ENCODE assay signal across 19 cellular contexts in the genomic region with DNA sequence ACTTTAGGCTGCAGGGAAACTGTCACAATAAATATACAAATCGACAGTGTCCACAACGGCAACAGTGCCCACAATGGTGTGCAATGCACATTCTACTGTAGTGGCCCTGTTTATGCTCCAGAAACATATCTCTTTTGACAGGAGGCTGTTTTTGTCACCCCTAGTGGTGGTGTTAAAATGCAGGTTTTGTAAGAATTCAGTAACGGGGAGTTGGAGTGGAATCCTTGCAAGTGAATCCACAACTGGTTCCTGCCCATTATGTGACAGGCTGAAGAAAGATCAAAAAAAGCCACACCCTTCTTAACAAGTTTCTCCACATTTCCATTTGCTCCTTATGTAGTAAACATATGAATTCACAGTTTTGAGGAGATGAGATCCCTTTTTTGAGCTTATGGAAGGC. TPM values are rescaled to one million over a fixed set of nuclear protein-coding genes. Genes with fewer than 3 reads are reported as not detected.
DNase-seq lines count a peak whose midpoint lies in the region; ATAC-seq, FAIRE-seq and TF ChIP-seq lines count a peak whose summit lies in the region.
"Had no signal": no experiment of that assay in that cellular context is flagged by ENCODE, and none has a peak within 500 bp of the region (broad histone marks: within the 10 kb centered on the region; RNA-seq: fewer than 3 reads in every experiment).

No MANE protein-coding gene starts in this region.

- H3K4me1 ChIP-seq in MM.1S (ENCODE audit: low read length) (no peaks in the 10 kb centered on the region), neural progenitor cell (peaks cover 4% of the 10 kb centered on the region), sigmoid colon (no peaks in the 10 kb centered on the region)
- H3K4me1 ChIP-seq: gastrocnemius medialis, testis had no signal

- H3K4me1 Mint-ChIP-seq in neural progenitor cell = peaks cover 2% of the 10 kb centered on the region
- H3K4me1 Mint-ChIP-seq: B cell, IgD-negative memory B cell had no signal

- no peak for ATAC-seq in HG02885 (IDR thresholded peaks at IDR 0.05; ENCODE audit: poor library complexity, unreplicated experiment)
- ATAC-seq: gastrocnemius medialis, left colon had no signal

- H3K9me2 ChIP-seq in MM.1S (replicated peaks; ENCODE audit: insufficient read depth, low read length) = no peaks in the 10 kb centered on the region

- peak; percentile 20; the same call in 1 of the 2 replicates for TF ChIP-seq CTCF in GM12875 (IDR thresholded peaks at IDR 0.05; ENCODE audit: borderline replicate concordance, insufficient read depth, low read depth, low read length)
- TF ChIP-seq CTCF in MM.1S (IDR thresholded peaks at IDR 0.05; ENCODE audit: low read length) = peak; percentile 13; the same call in 1 of the 2 replicates
- TF ChIP-seq CTCF in bronchial epithelial cell (IDR thresholded peaks at IDR 0.05; ENCODE audit: insufficient read depth, low read length, severe bottlenecking) = peak; percentile 2
- peak; percentile 40 for TF ChIP-seq CTCF in neural progenitor cell (IDR thresholded peaks at IDR 0.05)
- no peak for TF ChIP-seq CTCF in sigmoid colon (IDR thresholded peaks at IDR 0.05)

- no peak overlapping the region for H3K27ac Mint-ChIP-seq in neural progenitor cell
- H3K27ac Mint-ChIP-seq: B cell, IgD-negative memory B cell had no signal

- no peak for DNase-seq in MM.1S
- no peak for DNase-seq in bronchial epithelial cell (ENCODE audit: low read depth)
- DNase-seq in neural progenitor cell (ENCODE audit: low spot score) = no peak
- no peak for DNase-seq in dedifferentiated amniotic fluid mesenchymal stem cell (ENCODE audit: extremely low spot score)
- no peak for DNase-seq in sigmoid colon
- DNase-seq in DMS 273 treated with DMSO at 0.1 percent for 48 hours (lab: John Stamatoyannopoulos, UW) = no peak
- DNase-seq: activated naive CD4-positive, alpha-beta T cell; activated T-cell treated with anti-CD3 and anti-CD28 coated beads for 4 hours; amygdala; gastrocnemius medialis; left colon; NCI-H1105; NCI-H774; testis had no signal

- H3K4me2 ChIP-seq in MM.1S (ENCODE audit: low read depth, low read length) = no peak overlapping the region
- H3K4me2 ChIP-seq in neural progenitor cell = no peak overlapping the region

- no peaks in the 10 kb centered on the region for H3K9me3 Mint-ChIP-seq in neural progenitor cell

- H3K4me3 ChIP-seq in GM12875 (ENCODE audit: low read depth, low read length) = no peak overlapping the region
- no peak overlapping the region for H3K4me3 ChIP-seq in MM.1S (ENCODE audit: low read length)
- H3K4me3 ChIP-seq in bronchial epithelial cell (ENCODE audit: low read depth, low read length) = no peak overlapping the region
- no peak overlapping the region for H3K4me3 ChIP-seq in neural progenitor cell
- no peak overlapping the region for H3K4me3 ChIP-seq in sigmoid colon
- H3K4me3 ChIP-seq: gastrocnemius medialis, testis had no signal

- H3K9me3 ChIP-seq in MM.1S (replicated peaks; ENCODE audit: insufficient read depth, low read length) (no peaks in the 10 kb centered on the region), neural progenitor cell (ENCODE audit: low read depth) (no peaks in the 10 kb centered on the region), sigmoid colon (no peaks in the 10 kb centered on the region)
- H3K9me3 ChIP-seq: gastrocnemius medialis, testis had no signal

- H3K79me2 ChIP-seq in MM.1S (ENCODE audit: low read length) (no peaks in the 10 kb centered on the region), neural progenitor cell (ENCODE audit: low read depth) (no peaks in the 10 kb centered on the region)

- H3F3A ChIP-seq in MM.1S (ENCODE audit: insufficient read depth, low read length) (no peaks in the 10 kb centered on the region), neural progenitor cell (ENCODE audit: low read depth) (no peaks in the 10 kb centered on the region)

- no peaks in the 10 kb centered on the region for H4K20me1 ChIP-seq in MM.1S (ENCODE audit: insufficient read depth, low read length)
- no peaks in the 10 kb centered on the region for H4K20me1 ChIP-seq in neural progenitor cell (ENCODE audit: low read depth)

- H3K9ac ChIP-seq in MM.1S (ENCODE audit: low read length) (no peak overlapping the region), neural progenitor cell (no peak overlapping the region)

- H3K27me3 Mint-ChIP-seq in neural progenitor cell (ENCODE audit: insufficient read depth, low read depth) = peaks cover 4% of the 10 kb centered on the region
- H3K27me3 Mint-ChIP-seq: IgD-negative memory B cell had no signal

- H3K36me3 ChIP-seq in MM.1S (replicated peaks; ENCODE audit: insufficient read depth, low read length) = no peaks in the 10 kb centered on the region
- no peaks in the 10 kb centered on the region for H3K36me3 ChIP-seq in bronchial epithelial cell (ENCODE audit: control insufficient read depth, insufficient read depth, low read length)
- no peaks in the 10 kb centered on the region for H3K36me3 ChIP-seq in neural progenitor cell
- H3K36me3 ChIP-seq in sigmoid colon = peaks cover 0 to 24% (median 2%) of the 10 kb centered on the region in 4 donors

- no peak for TF ChIP-seq POLR2A in sigmoid colon (IDR thresholded peaks at IDR 0.05)

- H3K4me3 Mint-ChIP-seq in neural progenitor cell = no peak overlapping the region
- H3K4me3 Mint-ChIP-seq: B cell, IgD-negative memory B cell had no signal

- H2AFZ ChIP-seq in MM.1S (ENCODE audit: low read length) (no peak overlapping the region), neural progenitor cell (replicated peaks) (no peak overlapping the region)

- no peak overlapping the region for H3K27ac ChIP-seq in MM.1S (ENCODE audit: low read length)
- H3K27ac ChIP-seq in neural progenitor cell = no peak overlapping the region
- no peak overlapping the region for H3K27ac ChIP-seq in sigmoid colon
- H3K27ac ChIP-seq: gastrocnemius medialis, testis had no signal

- intact Hi-C loops in sigmoid colon (cut with DNase I) = no loop called here

- no peaks in the 10 kb centered on the region for H3K36me3 Mint-ChIP-seq in neural progenitor cell
- H3K36me3 Mint-ChIP-seq: IgD-negative memory B cell had no signal

- 84 to 90% methylated on average over 3 of the region's 3 CpGs for WGBS in sigmoid colon, 2 donors

- FAIRE-seq in bronchial epithelial cell (lab: Jason Lieb, UNC) = no peak
- FAIRE-seq: GM18507 had no signal

- TF ChIP-seq EP300 in sigmoid colon (IDR thresholded peaks at IDR 0.05) = no peak

- H3K27me3 ChIP-seq in MM.1S (replicated peaks; ENCODE audit: insufficient read depth, low read length) = no peaks in the 10 kb centered on the region
- no peaks in the 10 kb centered on the region for H3K27me3 ChIP-seq in bronchial epithelial cell (ENCODE audit: control insufficient read depth, insufficient read depth, low read length)
- H3K27me3 ChIP-seq in neural progenitor cell = no peaks in the 10 kb centered on the region
- H3K27me3 ChIP-seq in sigmoid colon = no peaks in the 10 kb centered on the region
- H3K27me3 ChIP-seq: gastrocnemius medialis, testis had no signal

RNA-seq across cellular contexts. Expression of gene BEND7, which starts 58.5 kb away (rescaled TPM):
- 1.3 and 4.2 TPM in 2 replicates for total RNA-seq in bronchial epithelial cell
- 7.5 and 9.1 TPM in 2 replicates for total RNA-seq in neural progenitor cell (ENCODE audit: low replicate concordance)
- 10 to 100 TPM; 11.8 to 27.2 (median 24.0) TPM for total RNA-seq in sigmoid colon
- polyA plus RNA-seq in sigmoid colon = 10 to 100 TPM in 1 of 3 donors, 1 to 10 TPM in 2; 5.3 to 11.4 (median 7.6) TPM
- total RNA-seq: B cell had no signal
- polyA plus RNA-seq: IgD-negative memory B cell had no signal

Comparison
In these comparisons a context has a peak if more than half of its experiments do, and no peak if none do; other contexts are left out.
1. CTCF ChIP-seq: peak in GM12875 (single experiment), MM.1S (single experiment), bronchial epithelial cell (single experiment) and neural progenitor cell (single experiment); none in sigmoid colon (0 of 4).